Comparison of ENCODE assay signal across 1 cellular context in genomic region chr17:39197380-39198185, GRCh38.
TF ChIP-seq lines count a peak whose summit lies in the region.

TSS of gene CACNB1 (minus strand) at chr17:39197669. CDS start at chr17:39197495, 174 bp downstream.

TF ChIP-seq in HEK293, 187 proteins besides CTCF, POLR2A, EP300 and RAD21 (continued from another document and continues in another):
- TF ChIP-seq HIC1 (tag by site-specific recombination; IDR thresholded peaks at IDR 0.05): 0 out of 2 replicates have a peak, but pooled peaks have one; percentile 37
- no peak for TF ChIP-seq ZNF426 (tag by site-specific recombination; IDR thresholded peaks at IDR 0.05)
- no peak for TF ChIP-seq ZNF510 (tag by site-specific recombination; IDR thresholded peaks at IDR 0.05; ENCODE audit: insufficient replicate concordance)
- TF ChIP-seq RBAK (tag by site-specific recombination; IDR thresholded peaks at IDR 0.05): no peak
- TF ChIP-seq PBX3 (CRISPR knock-in tag; IDR thresholded peaks at IDR 0.05): peak; percentile 43; the same call in 1 of the 2 replicates
- TF ChIP-seq, protein P1, sequence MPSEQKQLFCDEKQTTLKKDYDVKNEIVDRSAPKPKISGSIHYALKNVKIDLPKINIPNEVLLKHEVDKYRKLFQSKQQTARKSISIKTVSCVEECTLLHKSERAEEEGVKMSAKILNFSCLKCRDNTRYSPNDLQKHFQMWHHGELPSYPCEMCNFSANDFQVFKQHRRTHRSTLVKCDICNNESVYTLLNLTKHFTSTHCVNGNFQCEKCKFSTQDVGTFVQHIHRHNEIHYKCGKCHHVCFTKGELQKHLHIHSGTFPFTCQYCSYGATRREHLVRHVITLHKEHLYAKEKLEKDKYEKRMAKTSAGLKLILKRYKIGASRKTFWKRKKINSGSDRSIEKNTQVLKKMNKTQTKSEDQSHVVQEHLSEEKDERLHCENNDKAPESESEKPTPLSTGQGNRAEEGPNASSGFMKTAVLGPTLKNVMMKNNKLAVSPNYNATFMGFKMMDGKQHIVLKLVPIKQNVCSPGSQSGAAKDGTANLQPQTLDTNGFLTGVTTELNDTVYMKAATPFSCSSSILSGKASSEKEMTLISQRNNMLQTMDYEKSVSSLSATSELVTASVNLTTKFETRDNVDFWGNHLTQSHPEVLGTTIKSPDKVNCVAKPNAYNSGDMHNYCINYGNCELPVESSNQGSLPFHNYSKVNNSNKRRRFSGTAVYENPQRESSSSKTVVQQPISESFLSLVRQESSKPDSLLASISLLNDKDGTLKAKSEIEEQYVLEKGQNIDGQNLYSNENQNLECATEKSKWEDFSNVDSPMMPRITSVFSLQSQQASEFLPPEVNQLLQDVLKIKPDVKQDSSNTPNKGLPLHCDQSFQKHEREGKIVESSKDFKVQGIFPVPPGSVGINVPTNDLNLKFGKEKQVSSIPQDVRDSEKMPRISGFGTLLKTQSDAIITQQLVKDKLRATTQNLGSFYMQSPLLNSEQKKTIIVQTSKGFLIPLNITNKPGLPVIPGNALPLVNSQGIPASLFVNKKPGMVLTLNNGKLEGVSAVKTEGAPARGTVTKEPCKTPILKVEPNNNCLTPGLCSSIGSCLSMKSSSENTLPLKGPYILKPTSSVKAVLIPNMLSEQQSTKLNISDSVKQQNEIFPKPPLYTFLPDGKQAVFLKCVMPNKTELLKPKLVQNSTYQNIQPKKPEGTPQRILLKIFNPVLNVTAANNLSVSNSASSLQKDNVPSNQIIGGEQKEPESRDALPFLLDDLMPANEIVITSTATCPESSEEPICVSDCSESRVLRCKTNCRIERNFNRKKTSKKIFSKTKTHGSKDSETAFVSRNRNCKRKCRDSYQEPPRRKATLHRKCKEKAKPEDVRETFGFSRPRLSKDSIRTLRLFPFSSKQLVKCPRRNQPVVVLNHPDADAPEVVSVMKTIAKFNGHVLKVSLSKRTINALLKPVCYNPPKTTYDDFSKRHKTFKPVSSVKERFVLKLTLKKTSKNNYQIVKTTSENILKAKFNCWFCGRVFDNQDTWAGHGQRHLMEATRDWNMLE (tag by site-specific recombination; conservative IDR thresholded peaks at IDR 0.05; ENCODE audit: low read depth): no peak
- TF ChIP-seq ZNF792 (tag by site-specific recombination; IDR thresholded peaks at IDR 0.05): no peak
- no peak for TF ChIP-seq ZNF274 (IDR thresholded peaks at IDR 0.05; ENCODE audit: low read length)
- TF ChIP-seq ZNF274 (tag by site-specific recombination; IDR thresholded peaks at IDR 0.05; ENCODE audit: borderline replicate concordance): no peak
- 0 out of 2 replicates have a peak, but pooled peaks have one; percentile 53 for TF ChIP-seq ZNF660 (tag by site-specific recombination; IDR thresholded peaks at IDR 0.05)
- TF ChIP-seq, protein P2, sequence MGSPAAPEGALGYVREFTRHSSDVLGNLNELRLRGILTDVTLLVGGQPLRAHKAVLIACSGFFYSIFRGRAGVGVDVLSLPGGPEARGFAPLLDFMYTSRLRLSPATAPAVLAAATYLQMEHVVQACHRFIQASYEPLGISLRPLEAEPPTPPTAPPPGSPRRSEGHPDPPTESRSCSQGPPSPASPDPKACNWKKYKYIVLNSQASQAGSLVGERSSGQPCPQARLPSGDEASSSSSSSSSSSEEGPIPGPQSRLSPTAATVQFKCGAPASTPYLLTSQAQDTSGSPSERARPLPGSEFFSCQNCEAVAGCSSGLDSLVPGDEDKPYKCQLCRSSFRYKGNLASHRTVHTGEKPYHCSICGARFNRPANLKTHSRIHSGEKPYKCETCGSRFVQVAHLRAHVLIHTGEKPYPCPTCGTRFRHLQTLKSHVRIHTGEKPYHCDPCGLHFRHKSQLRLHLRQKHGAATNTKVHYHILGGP (tag by site-specific recombination; IDR thresholded peaks at IDR 0.05): no peak
- TF ChIP-seq ZNF843 (tag by site-specific recombination; IDR thresholded peaks at IDR 0.05): no peak
- TF ChIP-seq ZNF174 (tag by site-specific recombination; IDR thresholded peaks at IDR 0.05): no peak
- TF ChIP-seq ZNF629 (tag by site-specific recombination; IDR thresholded peaks at IDR 0.05): no peak
- TF ChIP-seq, protein P3, sequence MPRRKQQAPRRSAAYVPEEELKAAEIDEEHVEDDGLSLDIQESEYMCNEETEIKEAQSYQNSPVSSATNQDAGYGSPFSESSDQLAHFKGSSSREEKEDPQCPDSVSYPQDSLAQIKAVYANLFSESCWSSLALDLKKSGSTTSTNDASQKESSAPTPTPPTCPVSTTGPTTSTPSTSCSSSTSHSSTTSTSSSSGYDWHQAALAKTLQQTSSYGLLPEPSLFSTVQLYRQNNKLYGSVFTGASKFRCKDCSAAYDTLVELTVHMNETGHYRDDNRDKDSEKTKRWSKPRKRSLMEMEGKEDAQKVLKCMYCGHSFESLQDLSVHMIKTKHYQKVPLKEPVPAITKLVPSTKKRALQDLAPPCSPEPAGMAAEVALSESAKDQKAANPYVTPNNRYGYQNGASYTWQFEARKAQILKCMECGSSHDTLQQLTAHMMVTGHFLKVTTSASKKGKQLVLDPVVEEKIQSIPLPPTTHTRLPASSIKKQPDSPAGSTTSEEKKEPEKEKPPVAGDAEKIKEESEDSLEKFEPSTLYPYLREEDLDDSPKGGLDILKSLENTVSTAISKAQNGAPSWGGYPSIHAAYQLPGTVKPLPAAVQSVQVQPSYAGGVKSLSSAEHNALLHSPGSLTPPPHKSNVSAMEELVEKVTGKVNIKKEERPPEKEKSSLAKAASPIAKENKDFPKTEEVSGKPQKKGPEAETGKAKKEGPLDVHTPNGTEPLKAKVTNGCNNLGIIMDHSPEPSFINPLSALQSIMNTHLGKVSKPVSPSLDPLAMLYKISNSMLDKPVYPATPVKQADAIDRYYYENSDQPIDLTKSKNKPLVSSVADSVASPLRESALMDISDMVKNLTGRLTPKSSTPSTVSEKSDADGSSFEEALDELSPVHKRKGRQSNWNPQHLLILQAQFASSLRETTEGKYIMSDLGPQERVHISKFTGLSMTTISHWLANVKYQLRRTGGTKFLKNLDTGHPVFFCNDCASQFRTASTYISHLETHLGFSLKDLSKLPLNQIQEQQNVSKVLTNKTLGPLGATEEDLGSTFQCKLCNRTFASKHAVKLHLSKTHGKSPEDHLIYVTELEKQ (tag by site-specific recombination; IDR thresholded peaks at IDR 0.05; ENCODE audit: borderline replicate concordance): no peak
- no peak for TF ChIP-seq ZNF394 (tag by site-specific recombination; IDR thresholded peaks at IDR 0.05; ENCODE audit: borderline replicate concordance)
- TF ChIP-seq ZNF175 (tag by site-specific recombination; IDR thresholded peaks at IDR 0.05): no peak
- TF ChIP-seq ZBTB21 (tag by site-specific recombination; IDR thresholded peaks at IDR 0.05): no peak
- TF ChIP-seq ZNF645 (tag by site-specific recombination; IDR thresholded peaks at IDR 0.05): no peak
- no peak for TF ChIP-seq SALL2 (tag by site-specific recombination; IDR thresholded peaks at IDR 0.05; ENCODE audit: borderline replicate concordance)
- TF ChIP-seq ZNF140 (tag by site-specific recombination; IDR thresholded peaks at IDR 0.05): no peak
- no peak for TF ChIP-seq ZNF701 (tag by site-specific recombination; IDR thresholded peaks at IDR 0.05)
- no peak for TF ChIP-seq ZNF184 (tag by site-specific recombination; IDR thresholded peaks at IDR 0.05)
- peak; percentile 78 for TF ChIP-seq ZNF366 (tag by site-specific recombination; conservative IDR thresholded peaks at IDR 0.05)
- peak; percentile 63 for TF ChIP-seq PATZ1 (tag by site-specific recombination; IDR thresholded peaks at IDR 0.05)
- no peak for TF ChIP-seq ZBTB48 (tag by site-specific recombination; IDR thresholded peaks at IDR 0.05)
- TF ChIP-seq ZNF23 (tag by site-specific recombination; IDR thresholded peaks at IDR 0.05; ENCODE audit: borderline replicate concordance): no peak
- peak; percentile 90 for TF ChIP-seq KLF9 (tag by site-specific recombination; IDR thresholded peaks at IDR 0.05; ENCODE audit: low read depth)
- no peak for TF ChIP-seq ZNF169 (tag by site-specific recombination; IDR thresholded peaks at IDR 0.05)
- TF ChIP-seq ZNF341 (tag by site-specific recombination; IDR thresholded peaks at IDR 0.05; ENCODE audit: low read depth): peak; percentile 83
- no peak for TF ChIP-seq ZNF777 (tag by site-specific recombination; IDR thresholded peaks at IDR 0.05; ENCODE audit: borderline replicate concordance)
- no peak for TF ChIP-seq ZNF302 (tag by site-specific recombination; IDR thresholded peaks at IDR 0.05; ENCODE audit: low read depth)
- TF ChIP-seq, protein P4, sequence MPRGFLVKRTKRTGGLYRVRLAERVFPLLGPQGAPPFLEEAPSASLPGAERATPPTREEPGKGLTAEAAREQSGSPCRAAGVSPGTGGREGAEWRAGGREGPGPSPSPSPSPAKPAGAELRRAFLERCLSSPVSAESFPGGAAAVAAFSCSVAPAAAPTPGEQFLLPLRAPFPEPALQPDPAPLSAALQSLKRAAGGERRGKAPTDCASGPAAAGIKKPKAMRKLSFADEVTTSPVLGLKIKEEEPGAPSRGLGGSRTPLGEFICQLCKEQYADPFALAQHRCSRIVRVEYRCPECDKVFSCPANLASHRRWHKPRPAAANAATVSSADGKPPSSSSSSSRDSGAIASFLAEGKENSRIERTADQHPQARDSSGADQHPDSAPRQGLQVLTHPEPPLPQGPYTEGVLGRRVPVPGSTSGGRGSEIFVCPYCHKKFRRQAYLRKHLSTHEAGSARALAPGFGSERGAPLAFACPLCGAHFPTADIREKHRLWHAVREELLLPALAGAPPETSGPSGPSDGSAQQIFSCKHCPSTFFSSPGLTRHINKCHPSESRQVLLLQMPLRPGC (tag by site-specific recombination; IDR thresholded peaks at IDR 0.05): no peak
- TF ChIP-seq, protein P5, sequence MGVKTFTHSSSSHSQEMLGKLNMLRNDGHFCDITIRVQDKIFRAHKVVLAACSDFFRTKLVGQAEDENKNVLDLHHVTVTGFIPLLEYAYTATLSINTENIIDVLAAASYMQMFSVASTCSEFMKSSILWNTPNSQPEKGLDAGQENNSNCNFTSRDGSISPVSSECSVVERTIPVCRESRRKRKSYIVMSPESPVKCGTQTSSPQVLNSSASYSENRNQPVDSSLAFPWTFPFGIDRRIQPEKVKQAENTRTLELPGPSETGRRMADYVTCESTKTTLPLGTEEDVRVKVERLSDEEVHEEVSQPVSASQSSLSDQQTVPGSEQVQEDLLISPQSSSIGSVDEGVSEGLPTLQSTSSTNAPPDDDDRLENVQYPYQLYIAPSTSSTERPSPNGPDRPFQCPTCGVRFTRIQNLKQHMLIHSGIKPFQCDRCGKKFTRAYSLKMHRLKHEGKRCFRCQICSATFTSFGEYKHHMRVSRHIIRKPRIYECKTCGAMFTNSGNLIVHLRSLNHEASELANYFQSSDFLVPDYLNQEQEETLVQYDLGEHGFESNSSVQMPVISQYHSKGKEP (tag by site-specific recombination; IDR thresholded peaks at IDR 0.05): no peak
- TF ChIP-seq SCRT1 (tag by site-specific recombination; IDR thresholded peaks at IDR 0.05; ENCODE audit: borderline replicate concordance): no peak
